ENCODE assay signal across 24 cellular contexts in genomic region chr20:7291319-7291943, GRCh38.
DNase-seq lines count a peak whose midpoint lies in the region; FAIRE-seq and TF ChIP-seq lines count a peak whose summit lies in the region.
"Had no signal": no experiment of that assay in that cellular context is flagged by ENCODE, and none has a peak within 500 bp of the region (broad histone marks: within the 10 kb centered on the region; RNA-seq: fewer than 3 reads in every experiment).

No MANE protein-coding gene starts in this region.

- peak overlapping the region; percentile 10; the same call in 1 of the 2 replicates for H3K4me2 ChIP-seq in KMS-11
- H3K4me2 ChIP-seq in H1 (ENCODE audit: insufficient read depth in 1 of 2, low read depth in 2 of 2, low read length in 2 of 2), result no peak overlapping the region

- H3K27ac ChIP-seq in KMS-11 (no peak overlapping the region), H1 (ENCODE audit: low read depth, low read length) (no peak overlapping the region)
- H3K27ac ChIP-seq: SK-N-MC had no signal

- no peaks in the 10 kb centered on the region; the same call in 1 of the 2 replicates for H3K23me2 ChIP-seq in H1 (ENCODE audit: low read depth, low read length)

- no peak for TF ChIP-seq EP300 in H1 (IDR thresholded peaks at IDR 0.05; ENCODE audit: borderline replicate concordance in 1 of 2, low read depth in 2 of 2, low read length in 2 of 2)

- no peak overlapping the region for H3K9ac ChIP-seq in KMS-11
- no peak overlapping the region for H3K9ac ChIP-seq in H1 (replicated peaks in 1 of 4; ENCODE audit: extremely low read depth in 1 of 4, low read depth in 3 of 4, low read length in 3 of 4)

- H3K4me1 ChIP-seq in KMS-11 (ENCODE audit: low read depth, poor library complexity, severe bottlenecking) (peaks cover 19% of the 10 kb centered on the region), H1 (replicated peaks in 1 of 4; ENCODE audit: control insufficient read depth in 3 of 4, insufficient read depth in 4 of 4, low read length in 3 of 4) (no peaks in the 10 kb centered on the region)
- H3K4me1 ChIP-seq: BE2C had no signal

- H2BK120ac ChIP-seq in H1 (replicated peaks; ENCODE audit: low read depth, low read length), result no peak overlapping the region

- FAIRE-seq in H1 (lab: Jason Lieb, UNC), result no peak
- FAIRE-seq: GM12892, GM19239, RCC 7860 had no signal

- DNase-seq in H1 (ENCODE audit: low read depth in 1 of 2, low spot score in 2 of 2), result no peak
- peak; percentile 16 for DNase-seq in iPS-NIHi7 (ENCODE audit: extremely low spot score)
- peak; percentile 11 for DNase-seq in renal cortical epithelial cell (ENCODE audit: low read depth)
- no peak for DNase-seq in NCI-H2196 (lab: John Stamatoyannopoulos, UW; ENCODE audit: unreplicated experiment)
- DNase-seq in NCI-H2107 treated with DMSO at 0.1 percent for 48 hours (lab: John Stamatoyannopoulos, UW; ENCODE audit: unreplicated experiment), result no peak
- no peak for DNase-seq in DMS153 (lab: John Stamatoyannopoulos, UW)
- DNase-seq: BE2C, Calu3, DND-41, HCEC 1CT, IMR-90, KG1, MM.1S, NCI-H1694 treated with DMSO at 0.1 percent for 48 hours, NCI-H2081, NCI-H2171, NCI-H524, NCI-H774, SIG-M5 had no signal

- H3K18ac ChIP-seq in H1 (ENCODE audit: extremely low read depth, low read length), result no peak overlapping the region

- POLR2A ChIA-PET in H1 (lab: Charles Lee; ENCODE audit: partially characterized antibody), result no interaction called here

- 86% methylated on average over 2 of the region's 2 CpGs; no CpG with 5 or more reads in 1 of the 2 experiments for WGBS in H1 (ENCODE audit: extremely low coverage in 1 of 2, insufficient coverage in 1 of 2, insufficient read length in 1 of 2, insufficient replicate concordance in 2 of 2, low coverage in 1 of 2, low lambda C conversion rate in 2 of 2, missing lambda C conversion rate in 1 of 2), 2 experiments

- H4K5ac ChIP-seq in H1 (ENCODE audit: insufficient read length, low read depth, low read length), result no peak overlapping the region

- no peaks in the 10 kb centered on the region for H3K79me1 ChIP-seq in H1 (ENCODE audit: low read depth, low read length)

- no peaks in the 10 kb centered on the region for H3K79me2 ChIP-seq in KMS-11 (ENCODE audit: insufficient read depth, low read depth)
- no peaks in the 10 kb centered on the region for H3K79me2 ChIP-seq in H1 (ENCODE audit: control insufficient read depth in 1 of 2, insufficient read depth in 2 of 2, low read length in 2 of 2)

- H2BK12ac ChIP-seq in H1 (ENCODE audit: low read depth, low read length), result no peak overlapping the region

- H3K4ac ChIP-seq in H1 (replicated peaks; ENCODE audit: insufficient read length, low read depth, low read length), result no peak overlapping the region

- no peak overlapping the region for H3K23ac ChIP-seq in H1 (ENCODE audit: insufficient read length)

- no peaks in the 10 kb centered on the region for H3K9me3 ChIP-seq in H1 (ENCODE audit: insufficient read depth in 2 of 2, low read depth in 1 of 2, low read length in 1 of 2)
- H3K9me3 ChIP-seq: BE2C had no signal

- no peak overlapping the region for H2BK15ac ChIP-seq in H1 (ENCODE audit: low read length)

- H4K20me1 ChIP-seq in KMS-11 (ENCODE audit: insufficient read depth) (no peaks in the 10 kb centered on the region), H1 (replicated peaks in 1 of 2; ENCODE audit: control insufficient read depth in 1 of 2, insufficient read depth in 2 of 2, low read length in 2 of 2) (no peaks in the 10 kb centered on the region)

- H2BK5ac ChIP-seq in H1 (ENCODE audit: low read depth, low read length), result no peak overlapping the region

- H3K56ac ChIP-seq in H1 (replicated peaks; ENCODE audit: insufficient read length, low read depth, low read length), result no peak overlapping the region

- H2BK20ac ChIP-seq in H1 (ENCODE audit: low read length), result no peak overlapping the region

- no peak overlapping the region for H4K91ac ChIP-seq in H1 (replicated peaks; ENCODE audit: insufficient read length, low read length)

- no peaks in the 10 kb centered on the region for H3K27me3 ChIP-seq in KMS-11 (ENCODE audit: insufficient read depth, low read depth)
- H3K27me3 ChIP-seq in H1 (replicated peaks in 1 of 4; ENCODE audit: control insufficient read depth in 3 of 4, extremely low read depth in 1 of 4, insufficient read depth in 3 of 4, low read length in 3 of 4), result no peaks in the 10 kb centered on the region
- H3K27me3 ChIP-seq: BE2C had no signal

- no peak overlapping the region for H2AFZ ChIP-seq in KMS-11 (ENCODE audit: low read depth)
- peak overlapping the region; percentile 38; the same call in 1 of the 2 replicates for H2AFZ ChIP-seq in H1 (ENCODE audit: low read length)

- TF ChIP-seq POLR2A in H1 (IDR thresholded peaks at IDR 0.05; ENCODE audit: control extremely low read depth in 1 of 2, low read depth in 2 of 2, low read length in 2 of 2), result no peak

- CTCF ChIA-PET in H1 (lab: Charles Lee; ENCODE audit: partially characterized antibody), result no interaction called here

- H3K36me3 ChIP-seq in KMS-11 (ENCODE audit: insufficient read depth), result no peaks in the 10 kb centered on the region
- H3K36me3 ChIP-seq in H1 (ENCODE audit: control insufficient read depth in 2 of 4, insufficient read depth in 4 of 4, low read length in 3 of 4), result no peaks in the 10 kb centered on the region
- H3K36me3 ChIP-seq: BE2C had no signal

- H4K8ac ChIP-seq in H1 (ENCODE audit: extremely low read depth, insufficient read depth, low read length), result no peak overlapping the region

- no peak overlapping the region for H3K4me3 ChIP-seq in KMS-11 (IDR thresholded peaks at IDR 0.05; ENCODE audit: insufficient read depth, low read depth, low read length)
- H3K4me3 ChIP-seq in H1 (ENCODE audit: extremely low read depth in 1 of 4, insufficient read depth in 2 of 4, low read depth in 3 of 4, low read length in 4 of 4), result no peak overlapping the region
- H3K4me3 ChIP-seq: SK-N-MC had no signal

- TF ChIP-seq CTCF in KMS-11 (conservative IDR thresholded peaks at IDR 0.05; ENCODE audit: low read depth, low read length) (no peak), H1 (IDR thresholded peaks at IDR 0.05; ENCODE audit: control extremely low read depth in 1 of 3, insufficient read depth in 1 of 3, low read depth in 1 of 3, low read length in 3 of 3) (no peak)

- TF ChIP-seq RAD21 in H1 (IDR thresholded peaks at IDR 0.05 in 1 of 2, conservative IDR thresholded peaks at IDR 0.05 in 1 of 2; ENCODE audit: low read depth in 2 of 2, low read length in 2 of 2), result no peak

- H3K14ac ChIP-seq in H1 (ENCODE audit: insufficient read length), result no peak overlapping the region

- H2AK5ac ChIP-seq in H1 (ENCODE audit: low read depth, low read length), result no peak overlapping the region

TF ChIP-seq in H1, 55 proteins besides CTCF, POLR2A, EP300 and RAD21:
- TF ChIP-seq SAP30 (IDR thresholded peaks at IDR 0.05; ENCODE audit: insufficient read depth, insufficient replicate concordance, low read length) (no peak), KDM1A (IDR thresholded peaks at IDR 0.05; ENCODE audit: borderline replicate concordance, low read length) (no peak), CHD1 (IDR thresholded peaks at IDR 0.05; ENCODE audit: low read depth, low read length) (no peak), NANOG (IDR thresholded peaks at IDR 0.05; ENCODE audit: insufficient read depth, low read depth, low read length, poor library complexity, severe bottlenecking) (no peak), BRCA1 (IDR thresholded peaks at IDR 0.05; ENCODE audit: low read depth, low read length) (no peak), SIRT6 (IDR thresholded peaks at IDR 0.05; ENCODE audit: low read length) (no peak), KDM4A (IDR thresholded peaks at IDR 0.05; ENCODE audit: low read depth, low read length, severe bottlenecking) (no peak), HDAC6 (IDR thresholded peaks at IDR 0.05; ENCODE audit: low read depth, low read length) (no peak), GABPA (IDR thresholded peaks at IDR 0.05; ENCODE audit: borderline replicate concordance, insufficient read depth, low read length) (no peak), MAX (IDR thresholded peaks at IDR 0.05) (no peak), JUND (IDR thresholded peaks at IDR 0.05; ENCODE audit: low read length) (no peak), SP2 (IDR thresholded peaks at IDR 0.05; ENCODE audit: low read length) (no peak), CBX5 (IDR thresholded peaks at IDR 0.05; ENCODE audit: low read depth, low read length) (no peak), EZH2 (IDR thresholded peaks at IDR 0.05; ENCODE audit: low read depth, low read length, severe bottlenecking) (no peak)
- TF ChIP-seq, protein P1, sequence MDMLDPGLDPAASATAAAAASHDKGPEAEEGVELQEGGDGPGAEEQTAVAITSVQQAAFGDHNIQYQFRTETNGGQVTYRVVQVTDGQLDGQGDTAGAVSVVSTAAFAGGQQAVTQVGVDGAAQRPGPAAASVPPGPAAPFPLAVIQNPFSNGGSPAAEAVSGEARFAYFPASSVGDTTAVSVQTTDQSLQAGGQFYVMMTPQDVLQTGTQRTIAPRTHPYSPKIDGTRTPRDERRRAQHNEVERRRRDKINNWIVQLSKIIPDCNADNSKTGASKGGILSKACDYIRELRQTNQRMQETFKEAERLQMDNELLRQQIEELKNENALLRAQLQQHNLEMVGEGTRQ (IDR thresholded peaks at IDR 0.05; ENCODE audit: low read length), result no peak

Comparison
In these comparisons a context has a peak if more than half of its experiments do, and no peak if none do; other contexts are left out.
1. DNase-seq: peak in iPS-NIHi7 (single experiment) and renal cortical epithelial cell (single experiment); none in H1 (0 of 2), NCI-H2196 (single experiment), NCI-H2107 treated with DMSO at 0.1 percent for 48 hours (single experiment) and DMS153 (single experiment).